20 cellular contexts compared by ENCODE assay signal in the genomic region with DNA sequence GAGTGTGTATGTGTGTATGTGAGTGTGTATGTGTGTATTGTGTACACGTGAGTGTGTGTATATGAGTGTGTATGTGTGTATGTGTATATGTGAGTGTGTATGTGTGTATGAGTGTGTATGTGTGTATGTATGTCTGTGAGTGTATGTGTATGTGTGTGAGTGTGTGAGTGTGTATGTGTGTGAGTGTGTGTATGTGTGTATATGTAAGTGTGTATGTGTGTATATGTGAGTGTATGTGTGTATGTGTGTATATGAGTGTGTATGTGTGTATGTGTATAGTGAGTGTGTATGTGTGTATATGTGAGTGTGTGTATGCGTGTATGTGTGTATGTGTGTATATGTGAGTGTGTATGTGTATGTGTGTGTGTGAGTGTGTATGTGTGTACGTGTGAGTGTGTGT. TPM values are rescaled to one million over a fixed set of nuclear protein-coding genes. Genes with fewer than 3 reads are reported as not detected.
"Had no signal": no experiment of that assay in that cellular context is flagged by ENCODE, and none has a peak within 500 bp of the region (broad histone marks: within the 10 kb centered on the region; RNA-seq: fewer than 3 reads in every experiment).

No MANE protein-coding gene starts in this region.

- ATAC-seq: heart right ventricle; naive thymus-derived CD8-positive, alpha-beta T cell had no signal

- H3K4me1 ChIP-seq: breast epithelium, colonic mucosa, heart right ventricle, neural progenitor cell, sigmoid colon, testis had no signal

- H2AFZ ChIP-seq: neural progenitor cell had no signal

- H3K27ac ChIP-seq: breast epithelium, colonic mucosa, heart right ventricle, neural progenitor cell, sigmoid colon, testis had no signal

- FAIRE-seq: keratinocyte had no signal

- H3K9ac ChIP-seq: neural progenitor cell had no signal

- H3K27me3 ChIP-seq: breast epithelium, colonic mucosa, neural progenitor cell, sigmoid colon, testis had no signal

- H3K4me2 ChIP-seq: neural progenitor cell had no signal

- H3K4me3 ChIP-seq: breast epithelium, colonic mucosa, heart right ventricle, lung, neural progenitor cell, sigmoid colon, testis had no signal

- H3K9me3 ChIP-seq: breast epithelium, colonic mucosa, heart right ventricle, sigmoid colon, testis had no signal

- DNase-seq: activated CD4-positive, alpha-beta memory T cell treated with anti-CD3 and anti-CD28 coated beads for 36 hours; activated CD4-positive, alpha-beta T cell treated with anti-CD3 and anti-CD28 coated beads for 48 hours; activated CD4-positive, CD25-positive, alpha-beta regulatory T cell; activated naive CD4-positive, alpha-beta T cell treated with Interleukin-2 at 50 U/mL for 16 hours; activated naive CD8-positive, alpha-beta T cell treated with anti-CD3 and anti-CD28 coated beads for 36 hours; activated T-cell treated with anti-CD3 and anti-CD28 coated beads, Interleukin-2, amount 50 U/mL, for 48 hours; colonic mucosa; endodermal cell; heart right ventricle; naive thymus-derived CD8-positive, alpha-beta T cell; sigmoid colon; stimulated activated CD4-positive, alpha-beta T cell treated with anti-CD3 and anti-CD28 coated beads, Interleukin-2, amount 100 ng/mL, for 48 hours; stimulated activated naive CD4-positive, alpha-beta T cell; T1000; testis had no signal

- H3K36me3 ChIP-seq: breast epithelium, colonic mucosa, heart right ventricle, neural progenitor cell, sigmoid colon had no signal

RNA-seq across cellular contexts. Expression of gene GREM2, which starts 49.2 kb away (rescaled TPM):
- total RNA-seq: activated naive CD8-positive, alpha-beta T cell treated with anti-CD3 and anti-CD28 coated beads for 36 hours; naive thymus-derived CD8-positive, alpha-beta T cell; renal cortical epithelial cell had no signal
- polyA plus RNA-seq: keratinocyte had no signal
